Comparison of ENCODE assay signal across 1 cellular context in the genomic region with DNA sequence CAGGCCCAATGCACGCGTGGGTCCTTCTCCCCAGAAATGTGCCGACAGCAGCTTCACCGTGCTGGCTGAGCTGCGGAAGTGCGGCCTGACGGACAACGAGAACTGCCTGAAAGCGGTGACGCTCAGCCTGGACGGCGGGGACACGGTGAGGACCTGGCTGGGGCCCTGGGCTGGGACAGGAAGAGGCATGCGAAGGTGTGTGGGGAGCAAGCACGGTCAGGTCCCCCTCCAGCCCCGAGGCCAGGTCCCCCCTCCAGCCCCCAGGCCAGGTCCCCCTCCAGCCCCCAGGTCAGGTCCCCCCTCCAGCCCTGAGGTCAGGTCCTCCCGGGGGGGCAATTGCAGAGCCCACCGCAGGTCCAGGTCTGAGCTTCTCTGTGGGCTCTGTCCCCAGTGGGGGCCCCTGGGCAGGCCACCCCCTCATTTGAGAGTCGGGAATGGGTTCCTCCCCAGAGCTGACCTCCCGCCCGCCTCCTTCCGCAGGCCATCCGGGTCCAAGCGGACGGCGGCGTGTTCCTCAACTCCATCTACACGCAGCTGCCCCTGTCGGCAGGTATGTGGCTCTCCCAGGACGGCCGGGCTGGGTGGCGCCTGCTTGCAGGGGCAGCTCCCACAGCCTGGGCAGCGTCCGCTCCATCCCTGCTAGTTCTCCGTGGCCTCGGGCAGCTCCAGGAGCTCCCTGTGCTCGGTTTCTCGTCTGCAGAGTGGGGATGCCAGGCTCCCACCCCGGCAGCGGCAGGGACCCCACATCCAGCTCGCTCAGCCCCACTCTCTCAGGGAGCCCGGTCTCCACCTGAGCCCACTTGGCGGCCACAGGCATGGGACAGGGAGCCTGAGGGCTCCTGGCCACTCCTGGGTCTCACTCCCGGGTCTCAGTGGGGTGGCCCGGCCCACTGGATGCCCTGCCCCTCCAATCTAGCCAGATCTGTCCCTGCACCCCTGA.
TF ChIP-seq lines count a peak whose summit lies in the region.

No MANE protein-coding gene starts in this region.

TF ChIP-seq in SK-N-SH, 30 proteins besides CTCF, POLR2A, EP300 and RAD21:
- TF ChIP-seq, protein P1, sequence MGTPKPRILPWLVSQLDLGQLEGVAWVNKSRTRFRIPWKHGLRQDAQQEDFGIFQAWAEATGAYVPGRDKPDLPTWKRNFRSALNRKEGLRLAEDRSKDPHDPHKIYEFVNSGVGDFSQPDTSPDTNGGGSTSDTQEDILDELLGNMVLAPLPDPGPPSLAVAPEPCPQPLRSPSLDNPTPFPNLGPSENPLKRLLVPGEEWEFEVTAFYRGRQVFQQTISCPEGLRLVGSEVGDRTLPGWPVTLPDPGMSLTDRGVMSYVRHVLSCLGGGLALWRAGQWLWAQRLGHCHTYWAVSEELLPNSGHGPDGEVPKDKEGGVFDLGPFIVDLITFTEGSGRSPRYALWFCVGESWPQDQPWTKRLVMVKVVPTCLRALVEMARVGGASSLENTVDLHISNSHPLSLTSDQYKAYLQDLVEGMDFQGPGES (IDR thresholded peaks at IDR 0.05; ENCODE audit: low read depth, low read length) = no peak
- TF ChIP-seq TCF12 (IDR thresholded peaks at IDR 0.05) (no peak), EZH2phosphoT487 (IDR thresholded peaks at IDR 0.05; ENCODE audit: borderline replicate concordance, low read depth) (no peak), CHD2 (IDR thresholded peaks at IDR 0.05; ENCODE audit: low read length, partially characterized antibody) (no peak), GATA2 (CRISPR knock-in tag; IDR thresholded peaks at IDR 0.05) (no peak), FOXM1 (IDR thresholded peaks at IDR 0.05; ENCODE audit: low read depth) (no peak), FOXJ3 (CRISPR knock-in tag; IDR thresholded peaks at IDR 0.05) (no peak), JUND (IDR thresholded peaks at IDR 0.05) (no peak), NRF1 (IDR thresholded peaks at IDR 0.05; ENCODE audit: low read depth, low read length) (no peak), FOSL2 (IDR thresholded peaks at IDR 0.05; ENCODE audit: borderline replicate concordance, low read depth) (no peak), GABPA (IDR thresholded peaks at IDR 0.05; ENCODE audit: low read depth) (no peak), TAF1 (IDR thresholded peaks at IDR 0.05; ENCODE audit: borderline replicate concordance, low read depth, low read length) (no peak), RFX5 (IDR thresholded peaks at IDR 0.05; ENCODE audit: low read length) (no peak)
- TF ChIP-seq, protein P2, sequence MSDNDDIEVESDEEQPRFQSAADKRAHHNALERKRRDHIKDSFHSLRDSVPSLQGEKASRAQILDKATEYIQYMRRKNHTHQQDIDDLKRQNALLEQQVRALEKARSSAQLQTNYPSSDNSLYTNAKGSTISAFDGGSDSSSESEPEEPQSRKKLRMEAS (IDR thresholded peaks at IDR 0.05; ENCODE audit: low read depth) = no peak
- TF ChIP-seq, protein P3, sequence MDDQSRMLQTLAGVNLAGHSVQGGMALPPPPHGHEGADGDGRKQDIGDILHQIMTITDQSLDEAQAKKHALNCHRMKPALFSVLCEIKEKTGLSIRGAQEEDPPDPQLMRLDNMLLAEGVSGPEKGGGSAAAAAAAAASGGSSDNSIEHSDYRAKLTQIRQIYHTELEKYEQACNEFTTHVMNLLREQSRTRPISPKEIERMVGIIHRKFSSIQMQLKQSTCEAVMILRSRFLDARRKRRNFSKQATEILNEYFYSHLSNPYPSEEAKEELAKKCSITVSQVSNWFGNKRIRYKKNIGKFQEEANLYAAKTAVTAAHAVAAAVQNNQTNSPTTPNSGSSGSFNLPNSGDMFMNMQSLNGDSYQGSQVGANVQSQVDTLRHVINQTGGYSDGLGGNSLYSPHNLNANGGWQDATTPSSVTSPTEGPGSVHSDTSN (IDR thresholded peaks at IDR 0.05) = no peak
